In the genomic region with DNA sequence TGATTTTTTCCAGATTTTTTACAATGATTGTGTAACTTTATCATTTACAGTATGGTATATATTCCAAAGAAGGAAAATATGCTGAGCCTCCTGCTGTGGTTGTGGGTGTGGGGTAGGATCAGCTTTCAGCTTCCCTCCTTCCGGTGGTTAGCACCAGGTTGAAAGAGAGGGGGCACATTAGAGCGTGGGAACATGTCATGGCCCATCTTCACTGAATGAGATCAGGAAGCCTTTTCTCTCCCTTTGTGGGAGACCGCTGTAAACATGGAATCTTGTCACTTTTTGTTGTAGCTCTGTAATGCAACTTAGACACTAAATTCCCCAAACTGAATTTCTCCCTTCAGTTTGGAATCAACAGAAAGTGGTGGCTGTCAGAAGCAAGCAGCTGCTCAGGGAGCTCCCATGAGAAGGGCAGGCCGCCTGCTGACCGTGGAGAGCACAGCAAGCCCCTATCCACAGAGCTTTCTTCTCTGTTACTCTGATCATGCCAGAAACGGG, we compare ENCODE assay signal across 1 cellular context.
TF ChIP-seq lines count a peak whose summit lies in the region.

No MANE protein-coding gene starts in this region.

TF ChIP-seq in HCT116, 20 proteins besides CTCF, POLR2A, EP300 and RAD21:
- TF ChIP-seq, protein P1, sequence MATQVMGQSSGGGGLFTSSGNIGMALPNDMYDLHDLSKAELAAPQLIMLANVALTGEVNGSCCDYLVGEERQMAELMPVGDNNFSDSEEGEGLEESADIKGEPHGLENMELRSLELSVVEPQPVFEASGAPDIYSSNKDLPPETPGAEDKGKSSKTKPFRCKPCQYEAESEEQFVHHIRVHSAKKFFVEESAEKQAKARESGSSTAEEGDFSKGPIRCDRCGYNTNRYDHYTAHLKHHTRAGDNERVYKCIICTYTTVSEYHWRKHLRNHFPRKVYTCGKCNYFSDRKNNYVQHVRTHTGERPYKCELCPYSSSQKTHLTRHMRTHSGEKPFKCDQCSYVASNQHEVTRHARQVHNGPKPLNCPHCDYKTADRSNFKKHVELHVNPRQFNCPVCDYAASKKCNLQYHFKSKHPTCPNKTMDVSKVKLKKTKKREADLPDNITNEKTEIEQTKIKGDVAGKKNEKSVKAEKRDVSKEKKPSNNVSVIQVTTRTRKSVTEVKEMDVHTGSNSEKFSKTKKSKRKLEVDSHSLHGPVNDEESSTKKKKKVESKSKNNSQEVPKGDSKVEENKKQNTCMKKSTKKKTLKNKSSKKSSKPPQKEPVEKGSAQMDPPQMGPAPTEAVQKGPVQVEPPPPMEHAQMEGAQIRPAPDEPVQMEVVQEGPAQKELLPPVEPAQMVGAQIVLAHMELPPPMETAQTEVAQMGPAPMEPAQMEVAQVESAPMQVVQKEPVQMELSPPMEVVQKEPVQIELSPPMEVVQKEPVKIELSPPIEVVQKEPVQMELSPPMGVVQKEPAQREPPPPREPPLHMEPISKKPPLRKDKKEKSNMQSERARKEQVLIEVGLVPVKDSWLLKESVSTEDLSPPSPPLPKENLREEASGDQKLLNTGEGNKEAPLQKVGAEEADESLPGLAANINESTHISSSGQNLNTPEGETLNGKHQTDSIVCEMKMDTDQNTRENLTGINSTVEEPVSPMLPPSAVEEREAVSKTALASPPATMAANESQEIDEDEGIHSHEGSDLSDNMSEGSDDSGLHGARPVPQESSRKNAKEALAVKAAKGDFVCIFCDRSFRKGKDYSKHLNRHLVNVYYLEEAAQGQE (IDR thresholded peaks at IDR 0.05; ENCODE audit: low read depth) = no peak
- TF ChIP-seq EZH2phosphoT487 (IDR thresholded peaks at IDR 0.05; ENCODE audit: borderline replicate concordance) (no peak), CEBPB (IDR thresholded peaks at IDR 0.05; ENCODE audit: low read depth) (no peak), SRF (IDR thresholded peaks at IDR 0.05; ENCODE audit: low read depth) (no peak), SP1 (IDR thresholded peaks at IDR 0.05; ENCODE audit: low read depth) (no peak), ZNF274 (IDR thresholded peaks at IDR 0.05; ENCODE audit: low read depth, low read length) (no peak)
- TF ChIP-seq, protein P2, sequence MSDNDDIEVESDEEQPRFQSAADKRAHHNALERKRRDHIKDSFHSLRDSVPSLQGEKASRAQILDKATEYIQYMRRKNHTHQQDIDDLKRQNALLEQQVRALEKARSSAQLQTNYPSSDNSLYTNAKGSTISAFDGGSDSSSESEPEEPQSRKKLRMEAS (IDR thresholded peaks at IDR 0.05) = 0 out of 2 replicates have a peak, but pooled peaks have one; percentile 4
- TF ChIP-seq, protein P3, sequence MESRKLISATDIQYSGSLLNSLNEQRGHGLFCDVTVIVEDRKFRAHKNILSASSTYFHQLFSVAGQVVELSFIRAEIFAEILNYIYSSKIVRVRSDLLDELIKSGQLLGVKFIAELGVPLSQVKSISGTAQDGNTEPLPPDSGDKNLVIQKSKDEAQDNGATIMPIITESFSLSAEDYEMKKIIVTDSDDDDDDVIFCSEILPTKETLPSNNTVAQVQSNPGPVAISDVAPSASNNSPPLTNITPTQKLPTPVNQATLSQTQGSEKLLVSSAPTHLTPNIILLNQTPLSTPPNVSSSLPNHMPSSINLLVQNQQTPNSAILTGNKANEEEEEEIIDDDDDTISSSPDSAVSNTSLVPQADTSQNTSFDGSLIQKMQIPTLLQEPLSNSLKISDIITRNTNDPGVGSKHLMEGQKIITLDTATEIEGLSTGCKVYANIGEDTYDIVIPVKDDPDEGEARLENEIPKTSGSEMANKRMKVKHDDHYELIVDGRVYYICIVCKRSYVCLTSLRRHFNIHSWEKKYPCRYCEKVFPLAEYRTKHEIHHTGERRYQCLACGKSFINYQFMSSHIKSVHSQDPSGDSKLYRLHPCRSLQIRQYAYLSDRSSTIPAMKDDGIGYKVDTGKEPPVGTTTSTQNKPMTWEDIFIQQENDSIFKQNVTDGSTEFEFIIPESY (IDR thresholded peaks at IDR 0.05; ENCODE audit: extremely low read depth, insufficient replicate concordance, low read length) = no peak
- TF ChIP-seq, protein P4, sequence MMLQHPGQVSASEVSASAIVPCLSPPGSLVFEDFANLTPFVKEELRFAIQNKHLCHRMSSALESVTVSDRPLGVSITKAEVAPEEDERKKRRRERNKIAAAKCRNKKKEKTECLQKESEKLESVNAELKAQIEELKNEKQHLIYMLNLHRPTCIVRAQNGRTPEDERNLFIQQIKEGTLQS (IDR thresholded peaks at IDR 0.05) = no peak
